Comparison of ENCODE assay signal across 8 cellular contexts in the genomic region with DNA sequence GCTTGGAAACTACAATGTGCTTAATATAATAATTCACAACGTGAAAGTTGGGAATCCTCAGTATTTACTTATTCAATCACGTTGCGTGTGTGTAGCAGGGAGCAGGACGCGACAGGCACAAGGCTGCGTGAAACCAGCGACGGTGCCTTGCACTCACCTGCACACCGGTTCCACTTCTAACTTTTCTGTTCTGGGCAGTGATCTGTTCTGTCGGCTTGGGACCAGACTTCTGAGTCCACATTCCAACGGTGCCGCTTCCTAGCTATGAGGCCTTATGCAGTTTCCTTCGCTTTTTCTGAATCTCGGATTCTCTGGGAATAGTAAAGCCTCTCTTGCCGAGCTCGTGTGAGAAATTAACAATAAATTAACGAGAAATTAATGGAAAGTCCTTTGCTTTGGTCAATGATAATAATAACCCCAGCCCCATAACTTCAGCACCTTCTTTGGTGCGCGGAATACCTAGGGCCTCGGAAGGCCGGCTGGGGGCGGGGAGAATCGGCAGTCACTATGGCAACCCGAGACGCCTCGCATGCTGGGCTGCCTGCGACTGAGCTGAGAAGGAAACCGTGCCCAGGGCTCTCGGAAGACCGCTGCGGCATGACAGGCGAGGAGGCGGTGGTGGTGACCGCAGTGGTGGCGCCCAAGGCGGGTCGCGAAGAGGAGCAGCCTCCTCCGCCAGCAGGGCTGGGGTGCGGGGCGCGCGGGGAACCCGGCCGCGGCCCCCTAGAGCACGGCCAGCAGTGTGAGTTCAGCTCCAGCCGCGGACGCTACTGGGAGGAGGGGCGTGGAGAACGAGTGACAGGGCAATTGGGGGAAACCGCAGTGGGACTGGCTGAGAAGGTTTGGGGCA. TPM values are rescaled to one million over a fixed set of nuclear protein-coding genes. Genes with fewer than 3 reads are reported as not detected.
A peak's percentile ranks its signal among the peaks of the same experiment; 100 is the strongest.
DNase-seq lines count a peak whose midpoint lies in the region; ATAC-seq and TF ChIP-seq lines count a peak whose summit lies in the region.

A gene with protein sequence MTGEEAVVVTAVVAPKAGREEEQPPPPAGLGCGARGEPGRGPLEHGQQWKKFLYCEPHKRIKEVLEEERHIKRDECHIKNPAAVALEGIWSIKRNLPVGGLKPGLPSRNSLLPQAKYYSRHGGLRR (plus strand): TSS at position 530 of the 850 bp plus-strand sequence. CDS start 68 bp downstream, at position 598.

- H3K27ac ChIP-seq in coronary artery, result no peak within 1 kb of the TSS
- no peak within 1 kb of the TSS for H3K27ac ChIP-seq in left lung

- CTCF ChIA-PET in Calu3 (lab: Charles Lee), result interaction anchor here (0.7 to 1.2 kb wide), 2 partner anchors 35 to 91 kb away, joined by 3 to 4 read pairs; no protein-coding TSS in a partner anchor

- DNase-seq in Calu3 (peak; percentile 72), LHCN-M2 (ENCODE audit: low read depth) (peak; percentile 23), coronary artery (ENCODE audit: low spot score) (no peak), left lung (peak; percentile 61 to 88), GF-D8 (lab: John Stamatoyannopoulos, UW) (no peak)
- peak; percentile 68 for DNase-seq in activated CD4-positive, alpha-beta T cell treated with anti-CD3 and anti-CD28 coated beads for 48 hours
- DNase-seq in stimulated activated CD4-positive, alpha-beta T cell treated with anti-CD3 and anti-CD28 coated beads, Interleukin-1b, Interleukin-23, amount 100 ng/mL, for 4 hours (ENCODE audit: low read depth in 2 of 2), result peak; percentile 41 to 47

- peak within 1 kb of the TSS; percentile 73 for H3K4me3 ChIP-seq in coronary artery
- peak within 1 kb of the TSS; percentile 47 to 48 for H3K4me3 ChIP-seq in left lung

- H3K4me1 ChIP-seq in left lung, result peaks cover 4 to 14% of the 10 kb centered on the region in 2 donors

- peaks cover 9% of the 10 kb centered on the region for H3K36me3 Mint-ChIP-seq in Calu3 (ENCODE audit: insufficient read depth, unreplicated experiment)

- H3K9me3 Mint-ChIP-seq in Calu3 (ENCODE audit: low read depth, unreplicated experiment), result no peaks in the 10 kb centered on the region

- no peak for TF ChIP-seq CTCF in Calu3 (IDR thresholded peaks at IDR 0.05; ENCODE audit: unreplicated experiment)
- TF ChIP-seq CTCF in coronary artery (IDR thresholded peaks at IDR 0.05), result no peak
- no peak for TF ChIP-seq CTCF in left lung (IDR thresholded peaks at IDR 0.05)

- no peaks in the 10 kb centered on the region for H3K36me3 ChIP-seq in left lung

- intact Hi-C loops in Calu3 (cut with micrococcal nuclease; ENCODE audit: unreplicated experiment), result loop anchor here (10.0 kb wide), 1 partner anchor 383 kb away; no protein-coding TSS in a partner anchor
- intact Hi-C loops in left lung (cut with DNase I), result no loop called here

- no peak within 1 kb of the TSS for H3K27ac Mint-ChIP-seq in Calu3 (ENCODE audit: unreplicated experiment)

- H3K4me1 Mint-ChIP-seq in Calu3 (ENCODE audit: low read depth, unreplicated experiment), result no peaks in the 10 kb centered on the region

- H3K27me3 Mint-ChIP-seq in Calu3 (ENCODE audit: unreplicated experiment), result no peaks in the 10 kb centered on the region

- H3K4me3 Mint-ChIP-seq in Calu3 (ENCODE audit: low read depth, unreplicated experiment), result peak within 1 kb of the TSS; percentile 87

- peaks cover 0 to 11% of the 10 kb centered on the region in 2 donors for H3K27me3 ChIP-seq in left lung

- no peaks in the 10 kb centered on the region for H3K9me3 ChIP-seq in left lung

- BruUV-seq in Calu3 (replicated peaks; lab: Mats Ljungman, UMichigan), result no TSS peak

- peak; percentile 85 for ATAC-seq in GM21576 (IDR thresholded peaks at IDR 0.05; ENCODE audit: unreplicated experiment)
- peak; percentile 92 for ATAC-seq in left lung

RNA-seq across cellular contexts. Expression of the gene that starts here (rescaled TPM):
- total RNA-seq in Calu3 (2022) (not detected in 2 replicates), LHCN-M2 (2014; rRNA removed) (not detected in 2 replicates), left lung (1 to 10 TPM in 1 of 2 donors, not detected in 1; 1.8 TPM)
- polyA plus RNA-seq in LHCN-M2 (2012), result not detected

Comparison
In these comparisons a context has a peak if more than half of its experiments do, and no peak if none do; other contexts are left out.
1. Peak in DNase-seq in Calu3; RNA of the gene not detected or under 1 TPM.
2. Peak in DNase-seq in LHCN-M2; RNA of the gene not detected or under 1 TPM.
3. DNase-seq: peak in activated CD4-positive, alpha-beta T cell treated with anti-CD3 and anti-CD28 coated beads for 48 hours (single experiment), left lung (2 of 2) and stimulated activated CD4-positive, alpha-beta T cell treated with anti-CD3 and anti-CD28 coated beads, Interleukin-1b, Interleukin-23, amount 100 ng/mL, for 4 hours (2 of 2); none in coronary artery (single experiment) and GF-D8 (single experiment).